Comparison of ENCODE assay signal across 8 cellular contexts in genomic region chr10:102120987-102121738, GRCh38. TPM values are rescaled to one million over a fixed set of nuclear protein-coding genes. Genes with fewer than 3 reads are reported as not detected.
DNase-seq lines count a peak whose midpoint lies in the region; ATAC-seq, FAIRE-seq and TF ChIP-seq lines count a peak whose summit lies in the region.

No MANE protein-coding gene starts in this region.

- dilution Hi-C loops in endothelial cell of umbilical vein (cut with MboI; ENCODE audit: extremely low pct_ligation_motif_present, low sequenced_read_pairs), result no loop called here

- no peak for DNase-seq in A549 (ENCODE audit: low read depth in 1 of 2, low spot score in 1 of 2)
- DNase-seq in GM12864 (ENCODE audit: low read depth), result no peak
- DNase-seq in T-helper 2 cell treated with Interferon-gamma antibody and Interleukin-4, amounts not matched to agents 5 μg/mL and 100 μg/mL, for 36 hours (ENCODE audit: low spot score), result no peak
- no peak for DNase-seq in endothelial cell of umbilical vein (ENCODE audit: low read depth, low spot score)
- peak; percentile 76 for DNase-seq in upper lobe of right lung

- no peak for TF ChIP-seq EP300 in A549 (IDR thresholded peaks at IDR 0.05)

- H3K9me3 Mint-ChIP-seq in T-helper 2 cell treated with Interferon-gamma antibody and Interleukin-4, amounts not matched to agents 5 μg/mL and 100 μg/mL, for 36 hours, result no peaks in the 10 kb centered on the region

- H3K4me3 ChIP-seq in A549, result peak overlapping the region; percentile 97
- peak overlapping the region; percentile 86 for H3K4me3 ChIP-seq in GM12864 (ENCODE audit: low read depth, low read length)
- H3K4me3 ChIP-seq in endothelial cell of umbilical vein (replicated peaks in 1 of 3; ENCODE audit: insufficient read depth in 1 of 3, low read depth in 1 of 3, low read length in 3 of 3), result peak overlapping the region in 2 of 3 experiments; percentile 57 to 98
- peak overlapping the region; percentile 79 for H3K4me3 ChIP-seq in mononuclear cell (ENCODE audit: low read length)
- H3K4me3 ChIP-seq in upper lobe of right lung, result peak overlapping the region; percentile 83

- POLR2A ChIA-PET in A549 (lab: Yijun Ruan, JAX), result no interaction called here
- POLR2A ChIA-PET in endothelial cell of umbilical vein (lab: Charles Lee), result interaction anchor here (0.5 kb wide), 1 partner anchor 37 kb away, joined by 10 read pairs; no protein-coding TSS in a partner anchor

- intact Hi-C loops in endothelial cell of umbilical vein (cut with micrococcal nuclease), result loop anchor here (1.0 kb wide), 1 partner anchor 11 kb away; no protein-coding TSS in a partner anchor
- intact Hi-C loops in upper lobe of right lung (cut with DNase I), result no loop called here

- no peaks in the 10 kb centered on the region for H3K9me1 ChIP-seq in endothelial cell of umbilical vein (replicated peaks; ENCODE audit: control insufficient read depth, extremely low read depth, insufficient read depth, low read length)

- peaks cover 29% of the 10 kb centered on the region for H3K79me2 ChIP-seq in endothelial cell of umbilical vein (ENCODE audit: control insufficient read depth, insufficient read depth, low read length)

- H3K9ac ChIP-seq in endothelial cell of umbilical vein (replicated peaks; ENCODE audit: extremely low read depth, insufficient read depth, low read length), result peak overlapping the region; percentile 50

- no peaks in the 10 kb centered on the region for H3K36me3 ChIP-seq in endothelial cell of umbilical vein (ENCODE audit: control insufficient read depth in 2 of 2, extremely low read depth in 1 of 2, insufficient read depth in 2 of 2, low read length in 2 of 2)
- H3K36me3 ChIP-seq in upper lobe of right lung, result no peaks in the 10 kb centered on the region

- no TSS peak for BruUV-seq in endothelial cell of umbilical vein (replicated peaks; lab: Mats Ljungman, UMichigan)

- H3K27me3 Mint-ChIP-seq in T-helper 2 cell treated with Interferon-gamma antibody and Interleukin-4, amounts not matched to agents 5 μg/mL and 100 μg/mL, for 36 hours (ENCODE audit: low read depth), result no peaks in the 10 kb centered on the region

- H2AFZ ChIP-seq in endothelial cell of umbilical vein (ENCODE audit: low read depth, low read length), result peak overlapping the region; percentile 43

- peaks cover 1% of the 10 kb centered on the region for H3K36me3 Mint-ChIP-seq in T-helper 2 cell treated with Interferon-gamma antibody and Interleukin-4, amounts not matched to agents 5 μg/mL and 100 μg/mL, for 36 hours (ENCODE audit: low read depth)

- peak overlapping the region; percentile 97 for H3K4me2 ChIP-seq in A549
- peak overlapping the region; percentile 66 for H3K4me2 ChIP-seq in endothelial cell of umbilical vein (ENCODE audit: insufficient read depth, low read length)

- 49% methylated on average over 10 of the region's 15 CpGs for WGBS in A549 (ENCODE audit: missing lambda C conversion rate)

- no peak for TF ChIP-seq POLR2A in A549 (IDR thresholded peaks at IDR 0.05; ENCODE audit: low read length)
- TF ChIP-seq POLR2A in endothelial cell of umbilical vein (IDR thresholded peaks at IDR 0.05; ENCODE audit: low read depth, low read length), result no peak

- peaks cover 39% of the 10 kb centered on the region for H3K4me1 Mint-ChIP-seq in T-helper 2 cell treated with Interferon-gamma antibody and Interleukin-4, amounts not matched to agents 5 μg/mL and 100 μg/mL, for 36 hours (ENCODE audit: low read depth)

- H3K27ac Mint-ChIP-seq in T-helper 2 cell treated with Interferon-gamma antibody and Interleukin-4, amounts not matched to agents 5 μg/mL and 100 μg/mL, for 36 hours, result peak overlapping the region; percentile 84

- H4K20me1 ChIP-seq in endothelial cell of umbilical vein (replicated peaks; ENCODE audit: control insufficient read depth, extremely low read depth, insufficient read depth, low read length), result no peaks in the 10 kb centered on the region

- ATAC-seq in A549 (peak in 1 of 2 experiments; percentile 5; a peak in 2 of 6 replicates), upper lobe of right lung (peak; percentile 16), HG02973 (IDR thresholded peaks at IDR 0.05; ENCODE audit: unreplicated experiment) (no peak), HG02642 (IDR thresholded peaks at IDR 0.05; ENCODE audit: poor library complexity, unreplicated experiment) (no peak)

- TF ChIP-seq RAD21 in A549 (conservative IDR thresholded peaks at IDR 0.05 in 1 of 2, IDR thresholded peaks at IDR 0.05 in 1 of 2), result no peak

- H3K4me1 ChIP-seq in A549 (peaks cover 45% of the 10 kb centered on the region), endothelial cell of umbilical vein (ENCODE audit: control insufficient read depth, extremely low read depth, insufficient read depth, low read length) (peaks cover 37% of the 10 kb centered on the region), mononuclear cell (ENCODE audit: insufficient read depth, low read length) (peaks cover 47% of the 10 kb centered on the region), upper lobe of right lung (peaks cover 33% of the 10 kb centered on the region)

- H3K27ac ChIP-seq in A549 (peak overlapping the region; percentile 85 to 98), endothelial cell of umbilical vein (ENCODE audit: insufficient read depth, low read depth, low read length) (peak overlapping the region; percentile 70), upper lobe of right lung (peak overlapping the region; percentile 99)

- CTCF ChIA-PET in A549 (lab: Yijun Ruan, JAX) (interaction anchor here (0.5 to 3.9 kb wide), 7 partner anchors 11 to 463 kb away, joined by 3 to 45 read pairs (median 3); partner anchors contain the start of gene PPRC1), endothelial cell of umbilical vein (lab: Charles Lee) (no interaction called here)

- H3K27me3 ChIP-seq in endothelial cell of umbilical vein (ENCODE audit: control insufficient read depth in 2 of 2, insufficient read depth in 2 of 2, low read length in 2 of 2) (no peaks in the 10 kb centered on the region), mononuclear cell (ENCODE audit: insufficient read depth, low read length) (no peaks in the 10 kb centered on the region), upper lobe of right lung (no peaks in the 10 kb centered on the region)

- peak overlapping the region; percentile 88 for H3K4me3 Mint-ChIP-seq in T-helper 2 cell treated with Interferon-gamma antibody and Interleukin-4, amounts not matched to agents 5 μg/mL and 100 μg/mL, for 36 hours

- H3K9me3 ChIP-seq in A549, result no peaks in the 10 kb centered on the region
- H3K9me3 ChIP-seq in endothelial cell of umbilical vein (replicated peaks; ENCODE audit: control insufficient read depth, insufficient read depth, low read length), result no peaks in the 10 kb centered on the region
- H3K9me3 ChIP-seq in mononuclear cell (ENCODE audit: low read depth, low read length), result no peaks in the 10 kb centered on the region
- H3K9me3 ChIP-seq in upper lobe of right lung, result no peaks in the 10 kb centered on the region

- no peak for FAIRE-seq in A549 (lab: Jason Lieb, UNC)
- no peak for FAIRE-seq in endothelial cell of umbilical vein (lab: Jason Lieb, UNC)

- TF ChIP-seq CTCF in A549 (IDR thresholded peaks at IDR 0.05) (no peak), GM12864 (IDR thresholded peaks at IDR 0.05; ENCODE audit: low read depth, low read length, missing control alignments) (no peak), endothelial cell of umbilical vein (IDR thresholded peaks at IDR 0.05; ENCODE audit: extremely low read depth in 1 of 2, insufficient read depth in 1 of 2, low read depth in 1 of 2, low read length in 2 of 2) (no peak), upper lobe of right lung (IDR thresholded peaks at IDR 0.05) (no peak)

RNA-seq across cellular contexts. Expression of gene LDB1, which starts 1.0 kb away (rescaled TPM):
- polyA plus RNA-seq in A549 (2011; rRNA removed) (47.0 and 47.5 TPM in 2 replicates), A549 (2017; fragmentation: RNase III; extraction: RNeasy Plus Mini Kit Qiagen cat#74134 plus additional on column Dnase treatment) (33.3 to 37.3 TPM (median 37.2 TPM) in 3 replicates), endothelial cell of umbilical vein (137 and 149 TPM in 2 replicates)
- 47.6 and 55.4 TPM in 2 replicates for polyA plus RNA-seq in A549 (2012; cell fraction: cytosol; rRNA removed)
- 145 and 151 TPM in 2 replicates for polyA plus RNA-seq in A549 (2012; cell fraction: nucleus; rRNA removed)
- polyA minus RNA-seq in A549 (2011; rRNA and poly(A)+ RNA removed), result 63.4 and 69.4 TPM in 2 replicates
- total RNA-seq in endothelial cell of umbilical vein (65.7 and 67.7 TPM in 2 replicates), mononuclear cell (59.0 TPM), upper lobe of right lung (60.1 TPM)
- 73.3 and 78.4 TPM in 2 replicates for polyA plus RNA-seq in endothelial cell of umbilical vein (2011; cell fraction: cytosol; rRNA removed)
- polyA plus RNA-seq in endothelial cell of umbilical vein (2011; cell fraction: nucleus; rRNA removed), result 307 and 369 TPM in 2 replicates
- 64.8 and 70.6 TPM in 2 replicates for polyA plus RNA-seq in endothelial cell of umbilical vein (2012)
- 153 and 184 TPM in 2 replicates for polyA minus RNA-seq in endothelial cell of umbilical vein
- 33.7 TPM for polyA minus RNA-seq in endothelial cell of umbilical vein (2011; cell fraction: cytosol; rRNA and poly(A)+ RNA removed)
- polyA minus RNA-seq in endothelial cell of umbilical vein (2011; cell fraction: nucleus; rRNA and poly(A)+ RNA removed), result 78.4 and 81.0 TPM in 2 replicates

RNA-seq across cellular contexts. Expression of gene PPRC1, which starts 11.7 kb away (rescaled TPM):
- polyA plus RNA-seq in A549 (2011; rRNA removed), result 27.0 and 34.1 TPM in 2 replicates
- 42.6 and 53.3 TPM in 2 replicates for polyA plus RNA-seq in A549 (2012; cell fraction: cytosol; rRNA removed)
- polyA plus RNA-seq in A549 (2012; cell fraction: nucleus; rRNA removed), result 149 and 152 TPM in 2 replicates
- polyA plus RNA-seq in A549 (2017; fragmentation: RNase III; extraction: RNeasy Plus Mini Kit Qiagen cat#74134 plus additional on column Dnase treatment), result 43.9 to 49.1 TPM (median 44.1 TPM) in 3 replicates
- 59.6 and 71.3 TPM in 2 replicates for polyA minus RNA-seq in A549 (2011; rRNA and poly(A)+ RNA removed)
- 49.9 and 52.9 TPM in 2 replicates for total RNA-seq in endothelial cell of umbilical vein
- 26.1 and 27.0 TPM in 2 replicates for polyA plus RNA-seq in endothelial cell of umbilical vein
- 21.3 and 22.0 TPM in 2 replicates for polyA plus RNA-seq in endothelial cell of umbilical vein (2011; cell fraction: cytosol; rRNA removed)
- polyA plus RNA-seq in endothelial cell of umbilical vein (2011; cell fraction: nucleus; rRNA removed), result 79.9 and 81.1 TPM in 2 replicates
- 33.8 and 34.1 TPM in 2 replicates for polyA plus RNA-seq in endothelial cell of umbilical vein (2012)
- 46.1 and 48.0 TPM in 2 replicates for polyA minus RNA-seq in endothelial cell of umbilical vein
- 24.3 TPM for polyA minus RNA-seq in endothelial cell of umbilical vein (2011; cell fraction: cytosol; rRNA and poly(A)+ RNA removed)
- 34.3 and 47.4 TPM in 2 replicates for polyA minus RNA-seq in endothelial cell of umbilical vein (2011; cell fraction: nucleus; rRNA and poly(A)+ RNA removed)
- 12.1 TPM for total RNA-seq in mononuclear cell
- 38.3 TPM for total RNA-seq in upper lobe of right lung

RNA-seq across cellular contexts. Expression of gene NOLC1, which starts 31.0 kb away (rescaled TPM):
- polyA plus RNA-seq in A549 (2011; rRNA removed) (128 and 188 TPM in 2 replicates), A549 (2017; fragmentation: RNase III; extraction: RNeasy Plus Mini Kit Qiagen cat#74134 plus additional on column Dnase treatment) (123 to 155 TPM (median 129 TPM) in 3 replicates), endothelial cell of umbilical vein (26.0 and 32.1 TPM in 2 replicates)
- 98.0 and 113 TPM in 2 replicates for polyA plus RNA-seq in A549 (2012; cell fraction: cytosol; rRNA removed)
- 76.9 and 103 TPM in 2 replicates for polyA plus RNA-seq in A549 (2012; cell fraction: nucleus; rRNA removed)
- polyA minus RNA-seq in A549 (2011; rRNA and poly(A)+ RNA removed), result 65.4 and 65.9 TPM in 2 replicates
- total RNA-seq in endothelial cell of umbilical vein (68.2 and 73.1 TPM in 2 replicates), mononuclear cell (19.8 TPM), upper lobe of right lung (37.9 TPM)
- 54.2 and 70.4 TPM in 2 replicates for polyA plus RNA-seq in endothelial cell of umbilical vein (2011; cell fraction: cytosol; rRNA removed)
- 60.0 and 83.8 TPM in 2 replicates for polyA plus RNA-seq in endothelial cell of umbilical vein (2011; cell fraction: nucleus; rRNA removed)
- 69.4 and 83.2 TPM in 2 replicates for polyA plus RNA-seq in endothelial cell of umbilical vein (2012)
- polyA minus RNA-seq in endothelial cell of umbilical vein, result 29.8 and 32.6 TPM in 2 replicates
- polyA minus RNA-seq in endothelial cell of umbilical vein (2011; cell fraction: cytosol; rRNA and poly(A)+ RNA removed), result 116 TPM
- polyA minus RNA-seq in endothelial cell of umbilical vein (2011; cell fraction: nucleus; rRNA and poly(A)+ RNA removed), result 10.9 and 13.1 TPM in 2 replicates

RNA-seq across cellular contexts. Expression of gene HPS6, which starts 56.0 kb away (rescaled TPM):
- polyA plus RNA-seq in A549 (2011; rRNA removed) (5.6 and 7.6 TPM in 2 replicates), A549 (2017; fragmentation: RNase III; extraction: RNeasy Plus Mini Kit Qiagen cat#74134 plus additional on column Dnase treatment) (13.0 to 16.7 TPM (median 15.3 TPM) in 3 replicates), endothelial cell of umbilical vein (9.3 and 11.6 TPM in 2 replicates)
- 6.6 and 10.0 TPM in 2 replicates for polyA plus RNA-seq in A549 (2012; cell fraction: cytosol; rRNA removed)
- 11.4 and 12.5 TPM in 2 replicates for polyA plus RNA-seq in A549 (2012; cell fraction: nucleus; rRNA removed)
- polyA minus RNA-seq in A549 (2011; rRNA and poly(A)+ RNA removed), result 12.1 and 15.2 TPM in 2 replicates
- total RNA-seq in endothelial cell of umbilical vein (18.5 TPM in 2 replicates), mononuclear cell (22.6 TPM), upper lobe of right lung (22.6 TPM)
- 5.3 and 6.0 TPM in 2 replicates for polyA plus RNA-seq in endothelial cell of umbilical vein (2011; cell fraction: cytosol; rRNA removed)
- 2.9 and 3.0 TPM in 2 replicates for polyA plus RNA-seq in endothelial cell of umbilical vein (2011; cell fraction: nucleus; rRNA removed)
- polyA plus RNA-seq in endothelial cell of umbilical vein (2012), result 10.9 and 12.3 TPM in 2 replicates
- polyA minus RNA-seq in endothelial cell of umbilical vein, result 12.1 and 12.6 TPM in 2 replicates
- 15.7 TPM for polyA minus RNA-seq in endothelial cell of umbilical vein (2011; cell fraction: cytosol; rRNA and poly(A)+ RNA removed)
- polyA minus RNA-seq in endothelial cell of umbilical vein (2011; cell fraction: nucleus; rRNA and poly(A)+ RNA removed), result 3.1 and 3.9 TPM in 2 replicates
